In the genomic region with DNA sequence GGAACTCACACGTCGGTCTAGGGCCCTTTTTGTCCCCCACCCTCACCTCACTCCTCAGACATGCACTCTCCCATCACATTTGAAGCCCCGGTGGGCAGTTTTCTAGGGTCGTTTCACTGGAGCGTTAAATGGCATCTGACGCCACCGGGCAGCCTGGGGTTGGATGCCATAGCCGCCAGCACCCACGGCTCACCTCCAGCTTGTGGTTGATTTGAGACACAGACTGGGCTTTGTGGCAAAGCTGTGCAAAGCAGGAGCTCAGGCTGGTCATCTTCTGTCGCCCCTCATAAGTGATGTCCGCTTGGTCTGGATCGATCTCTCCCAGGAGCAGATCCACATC, we compare ENCODE assay signal across 8 cellular contexts. TPM values are rescaled to one million over a fixed set of nuclear protein-coding genes. Genes with fewer than 3 reads are reported as not detected.
A peak's percentile ranks its signal among the peaks of the same experiment; 100 is the strongest.
DNase-seq lines count a peak whose midpoint lies in the region; ATAC-seq, FAIRE-seq and TF ChIP-seq lines count a peak whose summit lies in the region.

No MANE protein-coding gene starts in this region.

- CTCF ChIA-PET in IMR-90 (lab: Yijun Ruan, JAX) = interaction anchor here (0.8 to 1.4 kb wide), 2 partner anchors 12 to 201 kb away, joined by 3 read pairs; no protein-coding TSS in a partner anchor

- peak overlapping the region; percentile 50 for H3K4me3 ChIP-seq in GM12875 (ENCODE audit: low read depth, low read length)
- peak overlapping the region; percentile 90 for H3K4me3 ChIP-seq in IMR-90 (ENCODE audit: insufficient read depth, low read depth, low read length)
- H3K4me3 ChIP-seq in adrenal gland = peak overlapping the region; percentile 82 to 99 (median 90)
- H3K4me3 ChIP-seq in kidney (ENCODE audit: low read length in 2 of 2) = peak overlapping the region; percentile 92 to 96

- peaks cover 13% of the 10 kb centered on the region for H3K4me1 Mint-ChIP-seq in stimulated activated naive CD8-positive, alpha-beta T cell treated with anti-CD3 and anti-CD28 coated beads, Interleukin-15, amount 100 ng/mL, for 72 hours

- 0% methylated on average over 7 of the region's 12 CpGs; no CpG with 5 or more reads in 1 of the 2 experiments for WGBS in IMR-90 (ENCODE audit: extremely low coverage in 2 of 2, insufficient read length in 1 of 2), 2 experiments
- 0 to 10% (median 0%) methylated on average over 2 to 12 of the region's 12 CpGs for WGBS in adrenal gland, 4 donors

- peaks cover 3 to 24% of the 10 kb centered on the region in 2 experiments for H3K79me1 ChIP-seq in IMR-90 (ENCODE audit: low read depth in 1 of 2, low read length in 2 of 2)

- in situ Hi-C loops in IMR-90 (cut with MboI; ENCODE audit: low sequenced_read_pairs) = loop anchor here (5.0 kb wide), 2 partner anchors 154 to 254 kb away; no protein-coding TSS in a partner anchor

- H3K9ac ChIP-seq in IMR-90 (ENCODE audit: low read depth, low read length) (peak overlapping the region; percentile 95), kidney (ENCODE audit: low read length in 2 of 2) (peak overlapping the region; percentile 75)

- no peak overlapping the region for H2BK20ac ChIP-seq in IMR-90 (ENCODE audit: low read depth, low read length)

- H3K9me3 ChIP-seq in IMR-90 (ENCODE audit: control insufficient read depth, insufficient read depth, low read length) (no peaks in the 10 kb centered on the region), adrenal gland (replicated peaks in 1 of 3) (no peaks in the 10 kb centered on the region), kidney (ENCODE audit: control insufficient read depth in 1 of 2, low read length in 2 of 2) (no peaks in the 10 kb centered on the region)

- H3K4me2 ChIP-seq in IMR-90 (ENCODE audit: low read depth, low read length) = peak overlapping the region; percentile 94

- H3K9me3 Mint-ChIP-seq in stimulated activated naive CD8-positive, alpha-beta T cell treated with anti-CD3 and anti-CD28 coated beads, Interleukin-15, amount 100 ng/mL, for 72 hours = no peaks in the 10 kb centered on the region

- H4K5ac ChIP-seq in IMR-90 (ENCODE audit: low read depth, low read length) = peak overlapping the region; percentile 53

- peak overlapping the region; percentile 77 for H2BK5ac ChIP-seq in IMR-90 (ENCODE audit: low read depth, low read length, poor library complexity, severe bottlenecking)

- H3K27me3 ChIP-seq in IMR-90 (ENCODE audit: control insufficient read depth, insufficient read depth, low read length) (no peaks in the 10 kb centered on the region), adrenal gland (no peaks in the 10 kb centered on the region)

- no peak overlapping the region for H2BK120ac ChIP-seq in IMR-90 (ENCODE audit: low read depth, low read length)

- intact Hi-C loops in IMR-90 (cut with micrococcal nuclease) = loop anchor here (1.0 to 10.0 kb wide), 3 partner anchors 151 to 627 kb away; no protein-coding TSS in a partner anchor
- intact Hi-C loops in adrenal gland (cut with DNase I) = loop anchor here in 1 of 2 donors (10.0 kb wide), 1 partner anchor 47 kb away; no protein-coding TSS in a partner anchor
- intact Hi-C loops in kidney (cut with DNase I) = no loop called here

- peak overlapping the region; percentile 73 for H3K4ac ChIP-seq in IMR-90 (ENCODE audit: low read depth, low read length)

- H2AK5ac ChIP-seq in IMR-90 (ENCODE audit: low read depth, low read length) = peak overlapping the region; percentile 71

- H3K9me1 ChIP-seq in IMR-90 (ENCODE audit: insufficient read depth, low read length) = no peaks in the 10 kb centered on the region; the same call in 1 of the 2 replicates

- peak overlapping the region; percentile 17 to 67; a peak in 3 of 4 replicates for H4K8ac ChIP-seq in IMR-90 (ENCODE audit: low read depth in 2 of 2, low read length in 2 of 2)

- H3K4me1 ChIP-seq in IMR-90 (ENCODE audit: control insufficient read depth, insufficient read depth, low read length) = 0 out of 2 replicates have a peak, but pooled peaks cover 2% of the 10 kb centered on the region
- H3K4me1 ChIP-seq in adrenal gland (replicated peaks in 1 of 2) = peaks cover 12 to 28% of the 10 kb centered on the region in 2 donors
- peaks cover 0 to 2% of the 10 kb centered on the region in 2 donors for H3K4me1 ChIP-seq in kidney (ENCODE audit: control insufficient read depth in 1 of 2, insufficient read depth in 1 of 2, low read depth in 1 of 2, low read length in 2 of 2)

- no peak for DNase-seq in IMR-90
- peak in 2 of 7 donors; percentile 19 to 56 for DNase-seq in adrenal gland
- DNase-seq in kidney = peak; percentile 52
- DNase-seq in stimulated activated naive CD8-positive, alpha-beta T cell treated with anti-CD3 and anti-CD28 coated beads, Interleukin-15, amount 100 ng/mL, for 72 hours = no peak
- no peak for DNase-seq in NCI-H2029 treated with DMSO at 0.1 percent for 48 hours (lab: John Stamatoyannopoulos, UW)
- no peak for DNase-seq in globus pallidus (ENCODE audit: low spot score)

- TF ChIP-seq POLR2A in IMR-90 (IDR thresholded peaks at IDR 0.05; ENCODE audit: low read depth, low read length) (no peak), adrenal gland (IDR thresholded peaks at IDR 0.05) (no peak)

- peaks cover 8% of the 10 kb centered on the region for H3K36me3 ChIP-seq in IMR-90 (ENCODE audit: control insufficient read depth, insufficient read depth, low read length)
- H3K36me3 ChIP-seq in adrenal gland (replicated peaks in 1 of 2) = no peaks in the 10 kb centered on the region
- no peaks in the 10 kb centered on the region for H3K36me3 ChIP-seq in kidney (ENCODE audit: control insufficient read depth in 1 of 2, insufficient read depth in 2 of 2, low read length in 2 of 2)

- H3K27ac ChIP-seq in IMR-90 (ENCODE audit: insufficient read depth, low read length) (peak overlapping the region; percentile 86), adrenal gland (peak overlapping the region in 4 of 5 donors; percentile 66 to 89 (median 78)), kidney (ENCODE audit: low read depth in 2 of 2, low read length in 2 of 2) (peak overlapping the region; percentile 92 to 98)

- H2AK9ac ChIP-seq in IMR-90 (replicated peaks; ENCODE audit: low read depth, low read length, poor library complexity) = peak overlapping the region; percentile 68

- peak overlapping the region; percentile 99 to 100 for H3K4me3 Mint-ChIP-seq in stimulated activated naive CD8-positive, alpha-beta T cell treated with anti-CD3 and anti-CD28 coated beads, Interleukin-15, amount 100 ng/mL, for 72 hours

- ATAC-seq in GM21619 (IDR thresholded peaks at IDR 0.05; ENCODE audit: unreplicated experiment) (peak; percentile 15), IMR-90 (ENCODE audit: low read depth) (no peak)
- ATAC-seq in stimulated activated naive CD8-positive, alpha-beta T cell treated with anti-CD3 and anti-CD28 coated beads, Interleukin-15, amount 100 ng/mL, for 72 hours = peak; percentile 13

- H2BK15ac ChIP-seq in IMR-90 (ENCODE audit: low read depth, low read length) = no peak overlapping the region; the same call in 2 of the 3 replicates

- H3K27me3 Mint-ChIP-seq in stimulated activated naive CD8-positive, alpha-beta T cell treated with anti-CD3 and anti-CD28 coated beads, Interleukin-15, amount 100 ng/mL, for 72 hours = no peaks in the 10 kb centered on the region

- dilution Hi-C loops in IMR-90 (cut with HindIII; ENCODE audit: low sequenced_read_pairs, unreplicated experiment) = no loop called here

- peak overlapping the region; percentile 78; the same call in 1 of the 2 replicates for H4K91ac ChIP-seq in IMR-90 (ENCODE audit: insufficient read depth, low read depth, low read length)

- peak overlapping the region; percentile 49 for H3K23ac ChIP-seq in IMR-90 (ENCODE audit: low read depth, low read length)

- BruUV-seq in IMR-90 (replicated peaks; lab: Mats Ljungman, UMichigan) = TSS peak; percentile 74

- H2AFZ ChIP-seq in IMR-90 (replicated peaks; ENCODE audit: low read length, poor library complexity) = peak overlapping the region; percentile 98

- H4K20me1 ChIP-seq in IMR-90 (ENCODE audit: insufficient read depth, low read length) = peaks cover 16% of the 10 kb centered on the region; the same call in 1 of the 2 replicates

- peak overlapping the region; percentile 99 to 100 for H3K27ac Mint-ChIP-seq in stimulated activated naive CD8-positive, alpha-beta T cell treated with anti-CD3 and anti-CD28 coated beads, Interleukin-15, amount 100 ng/mL, for 72 hours

- peak overlapping the region; percentile 73 for H3K14ac ChIP-seq in IMR-90 (replicated peaks; ENCODE audit: low read depth, low read length)

- H3K18ac ChIP-seq in IMR-90 (ENCODE audit: low read depth, low read length) = peak overlapping the region; percentile 29

- no peak for TF ChIP-seq CTCF in GM12875 (IDR thresholded peaks at IDR 0.05; ENCODE audit: borderline replicate concordance, insufficient read depth, low read depth, low read length)
- TF ChIP-seq CTCF in IMR-90 (conservative IDR thresholded peaks at IDR 0.05; ENCODE audit: low read depth, low read length) = no peak
- no peak for TF ChIP-seq CTCF in adrenal gland (IDR thresholded peaks at IDR 0.05)
- TF ChIP-seq CTCF in kidney (IDR thresholded peaks at IDR 0.05; ENCODE audit: borderline replicate concordance, extremely low read depth, insufficient read depth) = no peak

- FAIRE-seq in kidney (lab: Jason Lieb, UNC) = no peak

- H3K56ac ChIP-seq in IMR-90 (ENCODE audit: extremely low read depth, insufficient read depth, low read length) = peak overlapping the region; percentile 68; the same call in 1 of the 2 replicates

- POLR2A ChIA-PET in IMR-90 (lab: Charles Lee; ENCODE audit: unreplicated experiment) = interaction anchor here (0.6 to 0.8 kb wide), 2 partner anchors 152 to 172 kb away, joined by 10 to 21 read pairs; no protein-coding TSS in a partner anchor

- no peak for TF ChIP-seq RAD21 in IMR-90 (IDR thresholded peaks at IDR 0.05; ENCODE audit: low read length)

TF ChIP-seq in IMR-90, 13 proteins besides CTCF, POLR2A, EP300 and RAD21 (continues in another document):
- TF ChIP-seq RCOR1 (IDR thresholded peaks at IDR 0.05; ENCODE audit: insufficient replicate concordance, low read length) (no peak), NFE2L2 (IDR thresholded peaks at IDR 0.05; ENCODE audit: low read depth, low read length) (no peak), CHD1 (IDR thresholded peaks at IDR 0.05; ENCODE audit: low read depth, low read length) (no peak)
- TF ChIP-seq, protein P1, sequence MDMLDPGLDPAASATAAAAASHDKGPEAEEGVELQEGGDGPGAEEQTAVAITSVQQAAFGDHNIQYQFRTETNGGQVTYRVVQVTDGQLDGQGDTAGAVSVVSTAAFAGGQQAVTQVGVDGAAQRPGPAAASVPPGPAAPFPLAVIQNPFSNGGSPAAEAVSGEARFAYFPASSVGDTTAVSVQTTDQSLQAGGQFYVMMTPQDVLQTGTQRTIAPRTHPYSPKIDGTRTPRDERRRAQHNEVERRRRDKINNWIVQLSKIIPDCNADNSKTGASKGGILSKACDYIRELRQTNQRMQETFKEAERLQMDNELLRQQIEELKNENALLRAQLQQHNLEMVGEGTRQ (IDR thresholded peaks at IDR 0.05; ENCODE audit: low read depth, low read length) = no peak

RNA-seq across cellular contexts. Expression of a gene that starts 0.5 kb away (rescaled TPM):
- total RNA-seq in IMR-90 (2012; rRNA removed) = 23.8 and 50.3 TPM in 2 replicates
- 18.6 and 23.4 TPM in 2 replicates for polyA plus RNA-seq in IMR-90 (2012; rRNA removed)
- polyA plus RNA-seq in IMR-90 (2012; cell fraction: cytosol; rRNA removed) = 5.3 and 7.8 TPM in 2 replicates
- 7.5 and 42.5 TPM in 2 replicates for polyA plus RNA-seq in IMR-90 (2012; cell fraction: nucleus; rRNA removed; ENCODE audit: low replicate concordance)
- 10 to 100 TPM; 13.9 to 22.6 (median 19.6) TPM for total RNA-seq in adrenal gland
- 10 to 100 TPM; 12.3 to 30.6 (median 23.1) TPM for polyA plus RNA-seq in adrenal gland
- total RNA-seq in kidney = 21.4 TPM
- polyA plus RNA-seq in kidney (ENCODE audit: insufficient read depth, low read depth, low replicate concordance) = 12.5 TPM
